ENCODE assay signal across 8 cellular contexts in genomic region chr11:31397239-31397834, GRCh38. TPM values are rescaled to one million over a fixed set of nuclear protein-coding genes. Genes with fewer than 3 reads are reported as not detected.
DNase-seq lines count a peak whose midpoint lies in the region; ATAC-seq and TF ChIP-seq lines count a peak whose summit lies in the region.

No MANE protein-coding gene starts in this region.

- H3K4me3 ChIP-seq in CD8-positive, alpha-beta T cell (ENCODE audit: low read depth, low read length): no peak overlapping the region

- H3K4me1 ChIP-seq in CD8-positive, alpha-beta T cell (ENCODE audit: insufficient read depth, low read length): no peaks in the 10 kb centered on the region

- H3K27ac ChIP-seq in CD8-positive, alpha-beta T cell (ENCODE audit: low read depth, low read length): no peak overlapping the region

- no peak for DNase-seq in CD8-positive, alpha-beta T cell
- DNase-seq in H4 (ENCODE audit: low spot score) (peak; percentile 16), NCI-H446 (lab: John Stamatoyannopoulos, UW) (peak; percentile 25 to 68), dermis microvascular lymphatic vessel endothelial cell (ENCODE audit: low read depth in 2 of 2) (peak; percentile 16 to 24), osteocyte (ENCODE audit: extremely low spot score, unreplicated experiment) (no peak)
- DNase-seq in effector CD4-positive, alpha-beta T cell: no peak
- no peak for DNase-seq in stimulated activated CD4-positive, alpha-beta T cell treated with anti-CD3 and anti-CD28 coated beads, Interleukin-4, amount 100 ng/mL, for 4 hours
- no peak for DNase-seq in stimulated activated naive CD8-positive, alpha-beta T cell treated with anti-CD3 and anti-CD28 coated beads, Interleukin-15, amount 100 ng/mL, for 72 hours

- H3K36me3 Mint-ChIP-seq in CD8-positive, alpha-beta T cell: peaks cover 30% of the 10 kb centered on the region
- peaks cover 15% of the 10 kb centered on the region for H3K36me3 Mint-ChIP-seq in osteocyte (ENCODE audit: unreplicated experiment)

- CTCF ChIA-PET in CD8-positive, alpha-beta T cell (lab: Charles Lee): interaction anchor here (1.1 to 1.5 kb wide), 4 partner anchors 18 to 778 kb away, joined by 3 to 4 read pairs (median 3); no protein-coding TSS in a partner anchor

- H3K36me3 ChIP-seq in CD8-positive, alpha-beta T cell (ENCODE audit: insufficient read depth, low read length): no peaks in the 10 kb centered on the region

- no peaks in the 10 kb centered on the region for H3K27me3 ChIP-seq in CD8-positive, alpha-beta T cell (ENCODE audit: insufficient read depth, low read length)

- no peaks in the 10 kb centered on the region for H3K4me1 Mint-ChIP-seq in CD8-positive, alpha-beta T cell (ENCODE audit: low read depth)
- H3K4me1 Mint-ChIP-seq in osteocyte (ENCODE audit: unreplicated experiment): no peaks in the 10 kb centered on the region
- H3K4me1 Mint-ChIP-seq in stimulated activated naive CD8-positive, alpha-beta T cell treated with anti-CD3 and anti-CD28 coated beads, Interleukin-15, amount 100 ng/mL, for 72 hours: no peaks in the 10 kb centered on the region

- H3K4me3 Mint-ChIP-seq in CD8-positive, alpha-beta T cell: no peak overlapping the region
- no peak overlapping the region for H3K4me3 Mint-ChIP-seq in osteocyte (ENCODE audit: unreplicated experiment)
- no peak overlapping the region for H3K4me3 Mint-ChIP-seq in stimulated activated naive CD8-positive, alpha-beta T cell treated with anti-CD3 and anti-CD28 coated beads, Interleukin-15, amount 100 ng/mL, for 72 hours

- H3K9me3 ChIP-seq in CD8-positive, alpha-beta T cell (ENCODE audit: low read length): no peaks in the 10 kb centered on the region

- no peak for ATAC-seq in CD8-positive, alpha-beta T cell
- ATAC-seq in stimulated activated naive CD8-positive, alpha-beta T cell treated with anti-CD3 and anti-CD28 coated beads, Interleukin-15, amount 100 ng/mL, for 72 hours: no peak

- POLR2A ChIA-PET in CD8-positive, alpha-beta T cell (lab: Charles Lee): no interaction called here

- H3K27me3 Mint-ChIP-seq in CD8-positive, alpha-beta T cell (ENCODE audit: low read depth): no peaks in the 10 kb centered on the region
- H3K27me3 Mint-ChIP-seq in osteocyte (ENCODE audit: unreplicated experiment): no peaks in the 10 kb centered on the region
- no peaks in the 10 kb centered on the region for H3K27me3 Mint-ChIP-seq in stimulated activated naive CD8-positive, alpha-beta T cell treated with anti-CD3 and anti-CD28 coated beads, Interleukin-15, amount 100 ng/mL, for 72 hours

- H3K27ac Mint-ChIP-seq in CD8-positive, alpha-beta T cell: no peak overlapping the region
- H3K27ac Mint-ChIP-seq in osteocyte (ENCODE audit: unreplicated experiment): no peak overlapping the region
- no peak overlapping the region for H3K27ac Mint-ChIP-seq in stimulated activated naive CD8-positive, alpha-beta T cell treated with anti-CD3 and anti-CD28 coated beads, Interleukin-15, amount 100 ng/mL, for 72 hours

- intact Hi-C loops in CD8-positive, alpha-beta T cell (cut with DNase I, micrococcal nuclease): loop anchor here (1.0 to 10.0 kb wide), 4 partner anchors 27 to 779 kb away; no protein-coding TSS in a partner anchor

- no peaks in the 10 kb centered on the region for H3K9me3 Mint-ChIP-seq in CD8-positive, alpha-beta T cell
- peaks cover 5% of the 10 kb centered on the region for H3K9me3 Mint-ChIP-seq in osteocyte (ENCODE audit: unreplicated experiment)
- H3K9me3 Mint-ChIP-seq in stimulated activated naive CD8-positive, alpha-beta T cell treated with anti-CD3 and anti-CD28 coated beads, Interleukin-15, amount 100 ng/mL, for 72 hours: no peaks in the 10 kb centered on the region

- TF ChIP-seq CTCF in CD8-positive, alpha-beta T cell (IDR thresholded peaks at IDR 0.05): peak; percentile 61
- TF ChIP-seq CTCF in osteocyte (IDR thresholded peaks at IDR 0.05): peak; percentile 71

RNA-seq across cellular contexts. Expression of gene DNAJC24, which starts 27.7 kb away (rescaled TPM):
- total RNA-seq in CD8-positive, alpha-beta T cell: 1 to 10 TPM; 7.0 to 7.3 TPM
- 12.7 and 14.2 TPM in 2 replicates for total RNA-seq in H4 (2014; rRNA removed; shearing (Covaris generic))
- total RNA-seq in dermis microvascular lymphatic vessel endothelial cell: 8.6 and 9.6 TPM in 2 replicates
- total RNA-seq in osteocyte: 12.0 and 16.4 TPM in 2 replicates

RNA-seq across cellular contexts. Expression of gene DCDC1, which starts 27.8 kb away (rescaled TPM):
- under 1 TPM in 1 of 2 experiments, not detected in 1; 0.19 TPM for total RNA-seq in CD8-positive, alpha-beta T cell
- 0.08 and 0.31 TPM in 2 replicates for total RNA-seq in H4 (2014; rRNA removed; shearing (Covaris generic))
- total RNA-seq in dermis microvascular lymphatic vessel endothelial cell: under 0.01 TPM in 2 replicates
- total RNA-seq in osteocyte: not detected in 2 replicates

Comparison
In these comparisons a context has a peak if more than half of its experiments do, and no peak if none do; other contexts are left out.
1. DNase-seq: peak in H4 (single experiment), NCI-H446 (2 of 2) and dermis microvascular lymphatic vessel endothelial cell (2 of 2); none in CD8-positive, alpha-beta T cell (0 of 7), osteocyte (single experiment), effector CD4-positive, alpha-beta T cell (single experiment), stimulated activated CD4-positive, alpha-beta T cell treated with anti-CD3 and anti-CD28 coated beads, Interleukin-4, amount 100 ng/mL, for 4 hours (0 of 2) and stimulated activated naive CD8-positive, alpha-beta T cell treated with anti-CD3 and anti-CD28 coated beads, Interleukin-15, amount 100 ng/mL, for 72 hours (0 of 2).